Comparison of ENCODE assay signal across 8 cellular contexts in the genomic region with DNA sequence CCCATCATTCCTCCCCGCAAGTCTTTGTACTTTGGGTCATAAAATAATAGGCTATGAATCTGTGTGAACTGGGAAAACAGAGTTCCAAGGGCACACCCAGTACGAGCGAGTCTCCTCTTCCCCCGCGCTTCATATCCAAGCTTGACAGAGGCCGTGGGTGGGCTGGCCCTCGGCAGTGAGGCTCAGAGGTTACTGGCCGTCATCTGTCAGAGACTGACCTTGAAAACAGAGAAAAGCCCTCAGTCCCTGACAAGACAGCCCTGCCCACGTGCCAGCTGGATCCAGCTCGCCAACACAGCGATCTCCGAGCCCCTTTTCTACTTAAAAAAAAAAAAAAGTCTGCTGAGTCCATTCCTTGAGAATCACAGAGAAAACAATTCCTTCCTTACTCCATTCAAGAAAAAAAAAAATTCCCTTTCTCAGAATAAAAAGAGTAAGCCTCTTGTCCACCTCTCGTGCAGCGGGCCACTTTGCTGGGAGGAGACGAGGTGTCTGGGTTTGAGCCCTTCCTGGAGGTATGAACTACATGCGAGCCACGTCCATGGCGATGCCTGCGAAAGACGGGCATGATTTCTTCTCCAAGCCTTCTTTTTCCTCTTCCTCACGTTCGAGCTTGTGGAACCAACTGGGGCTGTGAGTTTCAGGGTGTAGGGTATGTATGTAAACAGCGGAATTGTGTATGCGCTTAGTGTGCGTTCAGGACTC. TPM values are rescaled to one million over a fixed set of nuclear protein-coding genes. Genes with fewer than 3 reads are reported as not detected.
DNase-seq lines count a peak whose midpoint lies in the region; ATAC-seq and TF ChIP-seq lines count a peak whose summit lies in the region.

No MANE protein-coding gene starts in this region.

- H3K9me3 ChIP-seq in WERI-Rb-1 (ENCODE audit: severe bottlenecking) (no peaks in the 10 kb centered on the region), heart right ventricle (no peaks in the 10 kb centered on the region), psoas muscle (no peaks in the 10 kb centered on the region)

- H3K27me3 ChIP-seq in WERI-Rb-1 (ENCODE audit: insufficient read depth, low read depth, severe bottlenecking) (no peaks in the 10 kb centered on the region), heart right ventricle (peaks cover 0 to 56% (median 18%) of the 10 kb centered on the region in 7 donors), psoas muscle (ENCODE audit: insufficient read depth in 3 of 3, low read length in 2 of 3) (peaks cover 0 to 10% (median 3%) of the 10 kb centered on the region in 3 donors)

- H3K4me3 ChIP-seq in WERI-Rb-1 (ENCODE audit: low read depth, low read length): peak overlapping the region; percentile 45
- H3K4me3 ChIP-seq in heart right ventricle: peak overlapping the region in 9 of 10 donors; percentile 46 to 67 (median 55)
- peak overlapping the region; percentile 80 for H3K4me3 ChIP-seq in psoas muscle

- H3K27ac ChIP-seq in WERI-Rb-1 (no peak overlapping the region), heart right ventricle (peak overlapping the region; percentile 10 to 73 (median 50)), psoas muscle (peak overlapping the region; percentile 41)

- TF ChIP-seq CTCF in WERI-Rb-1 (IDR thresholded peaks at IDR 0.05; ENCODE audit: low read depth, low read length) (no peak), heart right ventricle (IDR thresholded peaks at IDR 0.05) (no peak), psoas muscle (IDR thresholded peaks at IDR 0.05) (no peak)

- H3K4me1 ChIP-seq in heart right ventricle (peaks cover 0 to 11% (median 0%) of the 10 kb centered on the region in 9 donors), psoas muscle (no peaks in the 10 kb centered on the region)

- WGBS in heart right ventricle, 2 donors: 10 to 16% methylated on average over 25 of the region's 25 CpGs
- 6 to 22% (median 8%) methylated on average over 24 to 25 of the region's 25 CpGs for WGBS in psoas muscle, 3 donors

- ATAC-seq in heart right ventricle (peak in 7 of 8 donors; percentile 35 to 72 (median 55)), psoas muscle (peak in 2 of 4 donors; percentile 1 to 2), GM19455 (IDR thresholded peaks at IDR 0.05; ENCODE audit: unreplicated experiment) (no peak)

- peaks cover 3% of the 10 kb centered on the region; the same call in 1 of the 2 replicates for H3K36me3 ChIP-seq in WERI-Rb-1
- H3K36me3 ChIP-seq in heart right ventricle: no peaks in the 10 kb centered on the region
- no peaks in the 10 kb centered on the region for H3K36me3 ChIP-seq in psoas muscle (ENCODE audit: insufficient read depth in 1 of 2, low read depth in 1 of 2)

- intact Hi-C loops in heart right ventricle (cut with DNase I) (loop anchor here in 1 of 10 donors (5.0 to 10.0 kb wide), 2 partner anchors 100 to 263 kb away; no protein-coding TSS in a partner anchor), psoas muscle (cut with DNase I) (loop anchor here in 1 of 2 donors (10.0 kb wide), 1 partner anchor 97 kb away; no protein-coding TSS in a partner anchor)

- DNase-seq in GM03348 (ENCODE audit: low spot score) (peak; percentile 29), WERI-Rb-1 (peak; percentile 8), heart right ventricle (peak; percentile 14 to 18), psoas muscle (peak; percentile 28 to 54), LoVo (ENCODE audit: low spot score) (no peak), DMS153 treated with DMSO at 0.1 percent for 48 hours (lab: John Stamatoyannopoulos, UW; ENCODE audit: unreplicated experiment) (no peak)
- no peak for DNase-seq in stimulated activated naive CD4-positive, alpha-beta T cell (lab: John Stamatoyannopoulos, UW)

RNA-seq across cellular contexts. Expression of a gene that starts 0.8 kb away (rescaled TPM):
- total RNA-seq in heart right ventricle: 1 to 10 TPM; 3.3 to 9.2 (median 5.4) TPM
- polyA plus RNA-seq in heart right ventricle: 1 to 10 TPM; 1.6 to 3.8 TPM
- 10 to 100 TPM in 1 of 4 donors, 1 to 10 TPM in 3; 6.3 to 13.2 (median 7.5) TPM for total RNA-seq in psoas muscle
- polyA plus RNA-seq in psoas muscle: 1 to 10 TPM; 4.7 to 7.6 (median 4.8) TPM

Comparison
In these comparisons a context has a peak if more than half of its experiments do, and no peak if none do; other contexts are left out.
1. DNase-seq: peak in GM03348 (single experiment), WERI-Rb-1 (single experiment), heart right ventricle (2 of 2) and psoas muscle (2 of 2); none in stimulated activated naive CD4-positive, alpha-beta T cell (0 of 6), LoVo (single experiment) and DMS153 treated with DMSO at 0.1 percent for 48 hours (single experiment).
2. Peak in every context shown above with its lines, with median percentiles within 50 percentile points of each other: H3K4me3 ChIP-seq.